Comparison of ENCODE assay signal across 8 cellular contexts in genomic region chr17:19508327-19508867, GRCh38. TPM values are rescaled to one million over a fixed set of nuclear protein-coding genes. Genes with fewer than 3 reads are reported as not detected.
DNase-seq lines count a peak whose midpoint lies in the region; ATAC-seq and TF ChIP-seq lines count a peak whose summit lies in the region.

No MANE protein-coding gene starts in this region.

- no peaks in the 10 kb centered on the region for H3K36me3 ChIP-seq in OCI-LY7 (ENCODE audit: insufficient read depth, low read length)
- no peaks in the 10 kb centered on the region for H3K36me3 ChIP-seq in iPS-15b (ENCODE audit: control insufficient read depth, insufficient read depth, low read length)

- CTCF ChIA-PET in OCI-LY7 (lab: Charles Lee; ENCODE audit: unreplicated experiment) = no interaction called here

- peak overlapping the region; percentile 66 for H3K4me2 ChIP-seq in OCI-LY7 (ENCODE audit: low read length)

- H3K4me1 ChIP-seq in OCI-LY7 (ENCODE audit: insufficient read depth, low read length, poor library complexity, severe bottlenecking) (peaks cover 40% of the 10 kb centered on the region), iPS-15b (ENCODE audit: control insufficient read depth, insufficient read depth, low read length) (peaks cover 6% of the 10 kb centered on the region)

- H3K9me3 Mint-ChIP-seq in activated naive CD8-positive, alpha-beta T cell treated with anti-CD3 and anti-CD28 coated beads for 36 hours = peaks cover 2% of the 10 kb centered on the region

- H3K27ac Mint-ChIP-seq in activated naive CD8-positive, alpha-beta T cell treated with anti-CD3 and anti-CD28 coated beads for 36 hours = peak overlapping the region; percentile 96

- H3K4me3 ChIP-seq in OCI-LY7 (ENCODE audit: low read depth, low read length, poor library complexity, severe bottlenecking) (peak overlapping the region; percentile 82), iPS-15b (ENCODE audit: low read depth, low read length) (peak overlapping the region; percentile 82)

- peak overlapping the region; percentile 69 for H2AFZ ChIP-seq in OCI-LY7 (ENCODE audit: low read length)

- H3K27ac ChIP-seq in OCI-LY7 (ENCODE audit: low read depth, low read length, poor library complexity, severe bottlenecking) = peak overlapping the region; percentile 68

- no peak overlapping the region for H3K9ac ChIP-seq in iPS-15b (ENCODE audit: low read depth, low read length)

- no peak for TF ChIP-seq CTCF in OCI-LY7 (conservative IDR thresholded peaks at IDR 0.05; ENCODE audit: low read length)

- peak; percentile 42 for ATAC-seq in GM18502 (IDR thresholded peaks at IDR 0.05; ENCODE audit: poor library complexity, unreplicated experiment)
- ATAC-seq in HG02759 (IDR thresholded peaks at IDR 0.05; ENCODE audit: unreplicated experiment) = peak; percentile 34
- no peak for ATAC-seq in HG03457 (IDR thresholded peaks at IDR 0.05; ENCODE audit: unreplicated experiment)

- H3K9me3 ChIP-seq in OCI-LY7 (ENCODE audit: low read length) = no peaks in the 10 kb centered on the region
- H3K9me3 ChIP-seq in iPS-15b (ENCODE audit: control insufficient read depth, insufficient read depth, low read length) = no peaks in the 10 kb centered on the region

- no peaks in the 10 kb centered on the region for H4K20me1 ChIP-seq in OCI-LY7 (ENCODE audit: insufficient read depth, low read length)

- peaks cover 13% of the 10 kb centered on the region for H3K27me3 Mint-ChIP-seq in activated naive CD8-positive, alpha-beta T cell treated with anti-CD3 and anti-CD28 coated beads for 36 hours

- intact Hi-C loops in OCI-LY7 (cut with micrococcal nuclease; ENCODE audit: unreplicated experiment) = loop anchor here (1.0 to 5.0 kb wide), 4 partner anchors 47 to 146 kb away; partner anchors contain the start of genes ALDH3A2, B9D1 and MAPK7

- H3K27me3 ChIP-seq in iPS-15b (ENCODE audit: control insufficient read depth, insufficient read depth, low read length) = no peaks in the 10 kb centered on the region

- H3K9me2 ChIP-seq in OCI-LY7 (ENCODE audit: insufficient read depth, low read length) = no peaks in the 10 kb centered on the region

- BruUV-seq in OCI-LY7 (replicated peaks; lab: Mats Ljungman, UMichigan) = no TSS peak

- H3K36me3 Mint-ChIP-seq in activated naive CD8-positive, alpha-beta T cell treated with anti-CD3 and anti-CD28 coated beads for 36 hours = peaks cover 3% of the 10 kb centered on the region

- H3K4me3 Mint-ChIP-seq in activated naive CD8-positive, alpha-beta T cell treated with anti-CD3 and anti-CD28 coated beads for 36 hours = peak overlapping the region; percentile 86

- peaks cover 8% of the 10 kb centered on the region for H3K4me1 Mint-ChIP-seq in activated naive CD8-positive, alpha-beta T cell treated with anti-CD3 and anti-CD28 coated beads for 36 hours

- DNase-seq in OCI-LY7 (ENCODE audit: low spot score) = peak; percentile 68
- peak; percentile 49 for DNase-seq in activated naive CD8-positive, alpha-beta T cell treated with anti-CD3 and anti-CD28 coated beads for 36 hours
- DNase-seq in stimulated activated CD4-positive, alpha-beta T cell treated with anti-CD3 and anti-CD28 coated beads, Interleukin-12 subunit alpha, Interleukin-12 subunit beta, amount 100 ng/mL, for 4 hours = peak; percentile 52
- DNase-seq in NK-92 treated with Interleukin-12 subunit alpha and Interleukin-12 subunit beta, amount 100 ng/mL, for 24 hours (lab: John Stamatoyannopoulos, UW) = no peak

- POLR2A ChIA-PET in OCI-LY7 (lab: Charles Lee) = no interaction called here

- no peaks in the 10 kb centered on the region for H3K79me2 ChIP-seq in OCI-LY7 (ENCODE audit: insufficient read depth, low read depth, low read length)

RNA-seq across cellular contexts. Expression of gene SLC47A1, which starts 25.3 kb away (rescaled TPM):
- not detected in 2 replicates for total RNA-seq in OCI-LY7 (2014; rRNA removed; shearing (Covaris generic))
- total RNA-seq in OCI-LY7 (2022) = not detected in 2 replicates
- total RNA-seq in activated naive CD8-positive, alpha-beta T cell treated with anti-CD3 and anti-CD28 coated beads for 36 hours = not detected
